ENCODE assay signal across 32 cellular contexts in genomic region chr6:168418631-168419250, GRCh38. TPM values are rescaled to one million over a fixed set of nuclear protein-coding genes. Genes with fewer than 3 reads are reported as not detected.
DNase-seq lines count a peak whose midpoint lies in the region; ATAC-seq and TF ChIP-seq lines count a peak whose summit lies in the region.
"Had no signal": no experiment of that assay in that cellular context is flagged by ENCODE, and none has a peak within 500 bp of the region (broad histone marks: within the 10 kb centered on the region; RNA-seq: fewer than 3 reads in every experiment).

No MANE protein-coding gene starts in this region.

- H3K27me3 ChIP-seq in heart left ventricle (no peaks in the 10 kb centered on the region), testis (no peaks in the 10 kb centered on the region), prostate gland (replicated peaks; ENCODE audit: insufficient read depth) (no peaks in the 10 kb centered on the region)
- H3K27me3 ChIP-seq: adrenal gland, brain microvascular endothelial cell, stomach, tibial nerve had no signal

- H3K27me3 Mint-ChIP-seq in nephron progenitor cell (ENCODE audit: low read depth, poor library complexity), result peaks cover 16% of the 10 kb centered on the region

- peak overlapping the region; percentile 67 for H3K4me3 Mint-ChIP-seq in nephron progenitor cell
- H3K4me3 Mint-ChIP-seq: activated T-cell treated with anti-CD3 and anti-CD28 coated beads, Interleukin-2, amount 50 U/mL, for 72 hours; CD8-positive, alpha-beta memory T cell; WTC11 had no signal

- H3K36me3 ChIP-seq in heart left ventricle (no peaks in the 10 kb centered on the region), testis (ENCODE audit: low read depth, missing control alignments) (no peaks in the 10 kb centered on the region), prostate gland (no peaks in the 10 kb centered on the region)
- H3K36me3 ChIP-seq: adrenal gland, brain microvascular endothelial cell, lower lobe of right lung, MG63, stomach, tibial nerve had no signal

- no peak for TF ChIP-seq CTCF in heart left ventricle (IDR thresholded peaks at IDR 0.05)
- TF ChIP-seq CTCF in nephron progenitor cell (IDR thresholded peaks at IDR 0.05), result no peak
- TF ChIP-seq CTCF in testis (IDR thresholded peaks at IDR 0.05), result no peak
- TF ChIP-seq CTCF in prostate gland (IDR thresholded peaks at IDR 0.05), result no peak

- H3K9me3 ChIP-seq in heart left ventricle (no peaks in the 10 kb centered on the region), testis (no peaks in the 10 kb centered on the region), prostate gland (no peaks in the 10 kb centered on the region)
- H3K9me3 ChIP-seq: adrenal gland, lower lobe of right lung, MG63, stomach, tibial nerve had no signal

- H3K36me3 Mint-ChIP-seq in nephron progenitor cell (ENCODE audit: low read depth), result no peaks in the 10 kb centered on the region
- H3K36me3 Mint-ChIP-seq: CD8-positive, alpha-beta memory T cell; naive B cell; WTC11 had no signal

- intact Hi-C loops in heart left ventricle (cut with DNase I) (no loop called here), testis (cut with DNase I; ENCODE audit: low total_unique reads) (no loop called here), prostate gland (cut with DNase I) (no loop called here)

- DNase-seq in astrocyte of the hippocampus (ENCODE audit: low read depth, low spot score), result peak; percentile 52
- DNase-seq in heart left ventricle, result no peak
- DNase-seq in nephron progenitor cell, result peak; percentile 49
- no peak for DNase-seq in testis
- DNase-seq in cerebellar cortex (ENCODE audit: low spot score), result no peak
- DNase-seq in prostate gland (ENCODE audit: low spot score), result no peak
- DNase-seq: activated CD4-positive, alpha-beta T cell treated with anti-CD3 and anti-CD28 coated beads, Interleukin-2, amount 50 U/mL, for 1 hour; activated naive CD4-positive, alpha-beta T cell; activated T-cell treated with anti-CD3 and anti-CD28 coated beads, Interleukin-2, amount 50 U/mL, for 72 hours; adrenal gland; brain microvascular endothelial cell; CD8-positive, alpha-beta memory T cell; KG1; lower lobe of right lung; MG63; midbrain; naive B cell; NCI-H2029 treated with DMSO at 0.1 percent for 48 hours; NCI-H524 treated with DMSO at 0.1 percent for 48 hours; NK-92 treated with Interleukin-12 subunit alpha and Interleukin-12 subunit beta, amount 100 ng/mL, for 24 hours; occipital lobe; stimulated activated CD4-positive, alpha-beta T cell treated with anti-CD3 and anti-CD28 coated beads, Interleukin-1b, Interleukin-23, amount 100 ng/mL, for 48 hours; stomach had no signal

- peak overlapping the region in 4 of 12 donors; percentile 57 to 74 (median 60) for H3K27ac ChIP-seq in heart left ventricle
- peak overlapping the region; percentile 6 to 73 for H3K27ac ChIP-seq in testis
- H3K27ac ChIP-seq in prostate gland, result no peak overlapping the region
- H3K27ac ChIP-seq: adrenal gland, brain microvascular endothelial cell, HL-60, lower lobe of right lung, SK-N-MC had no signal

- H3K9me3 Mint-ChIP-seq in nephron progenitor cell, result no peaks in the 10 kb centered on the region
- H3K9me3 Mint-ChIP-seq: activated T-cell treated with anti-CD3 and anti-CD28 coated beads, Interleukin-2, amount 50 U/mL, for 72 hours; naive B cell; WTC11 had no signal

- ATAC-seq in heart left ventricle (peak in 3 of 4 donors; percentile 26 to 44 (median 38)), GM21423 (IDR thresholded peaks at IDR 0.05; ENCODE audit: unreplicated experiment) (no peak)
- no peak for ATAC-seq in activated CD4-positive, CD25-positive, alpha-beta regulatory T cell treated with anti-CD3 and anti-CD28 coated beads, Interleukin-2, amount 50 U/mL, for 24 hours
- ATAC-seq: activated T-cell treated with anti-CD3 and anti-CD28 coated beads, Interleukin-2, amount 50 U/mL, for 72 hours had no signal

- peaks cover 0 to 38% (median 2%) of the 10 kb centered on the region in 12 donors for H3K4me1 ChIP-seq in heart left ventricle
- peaks cover 32% of the 10 kb centered on the region for H3K4me1 ChIP-seq in testis
- H3K4me1 ChIP-seq in prostate gland (replicated peaks), result peaks cover 4% of the 10 kb centered on the region
- H3K4me1 ChIP-seq: adrenal gland had no signal

- peaks cover 66% of the 10 kb centered on the region for H3K4me1 Mint-ChIP-seq in nephron progenitor cell
- H3K4me1 Mint-ChIP-seq: CD8-positive, alpha-beta memory T cell; naive B cell had no signal

- WGBS in heart left ventricle, 4 donors, result 65 to 76% (median 73%) methylated on average over 10 to 12 of the region's 12 CpGs
- 48 to 57% methylated on average over 12 of the region's 12 CpGs for WGBS in testis, 2 donors
- whole genome bisulfite sequencing in prostate gland, result 64% methylated on average over 12 of the region's 12 CpGs

- H3K4me3 ChIP-seq in heart left ventricle (no peak overlapping the region), testis (no peak overlapping the region), prostate gland (no peak overlapping the region)
- H3K4me3 ChIP-seq: adrenal gland, lower lobe of right lung, MG63, SK-N-MC, smooth muscle cell, stomach, tibial nerve had no signal

- H3K27ac Mint-ChIP-seq in nephron progenitor cell, result peak overlapping the region; percentile 75
- H3K27ac Mint-ChIP-seq: activated T-cell treated with anti-CD3 and anti-CD28 coated beads, Interleukin-2, amount 50 U/mL, for 72 hours; WTC11 had no signal

- TF ChIP-seq POLR2A in heart left ventricle (IDR thresholded peaks at IDR 0.05), result no peak
- no peak for TF ChIP-seq POLR2A in testis (IDR thresholded peaks at IDR 0.05)
- TF ChIP-seq POLR2A in prostate gland (IDR thresholded peaks at IDR 0.05), result no peak

RNA-seq across cellular contexts. Expression of gene SMOC2, which starts 22.2 kb away (rescaled TPM):
- total RNA-seq in heart left ventricle (10 to 100 TPM in 7 of 9 donors, 1 to 10 TPM in 2; 7.6 to 44.2 (median 24.0) TPM), testis (100 to 1,000 TPM in 1 of 2 donors, 10 to 100 TPM in 1; 78.4 to 140 TPM), prostate gland (100 to 1,000 TPM in 1 of 2 donors, 10 to 100 TPM in 1; 17.8 to 167 TPM)
- polyA plus RNA-seq in heart left ventricle (1 to 10 TPM; 5.9 to 9.9 TPM), testis (ENCODE audit: insufficient read depth, low read depth, low replicate concordance) (110 TPM)
- total RNA-seq: activated T-cell treated with anti-CD3 and anti-CD28 coated beads, Interleukin-2, amount 50 U/mL, for 72 hours; CD8-positive, alpha-beta memory T cell; T-helper 1 cell treated with Interleukin-12 subunit alpha and Interleukin-12 subunit beta and Interleukin-4 antibody, amounts not matched to agents 30 ng/mL and 1 ng/mL, for 36 hours had no signal
- polyA plus RNA-seq: BJ; CD8-positive, alpha-beta memory T cell had no signal

Comparison
In these comparisons a context has a peak if more than half of its experiments do, and no peak if none do; other contexts are left out.
1. DNase-seq: peak in astrocyte of the hippocampus (single experiment) and nephron progenitor cell (single experiment); none in heart left ventricle (0 of 5), testis (single experiment), cerebellar cortex (single experiment) and prostate gland (single experiment).
2. ATAC-seq: peak in heart left ventricle (3 of 4); none in GM21423 (single experiment) and activated CD4-positive, CD25-positive, alpha-beta regulatory T cell treated with anti-CD3 and anti-CD28 coated beads, Interleukin-2, amount 50 U/mL, for 24 hours (0 of 2).
3. H3K27ac ChIP-seq: peak in testis (2 of 2); none in prostate gland (0 of 2).